ENCODE assay signal across 8 cellular contexts in genomic region chr20:38805958-38806854, GRCh38. TPM values are rescaled to one million over a fixed set of nuclear protein-coding genes. Genes with fewer than 3 reads are reported as not detected.
A peak's percentile ranks its signal among the peaks of the same experiment; 100 is the strongest.
DNase-seq lines count a peak whose midpoint lies in the region; ATAC-seq, FAIRE-seq and TF ChIP-seq lines count a peak whose summit lies in the region.

No MANE protein-coding gene starts in this region.

- TF ChIP-seq EP300 in A549 (IDR thresholded peaks at IDR 0.05), result no peak
- TF ChIP-seq EP300 in suprapubic skin (IDR thresholded peaks at IDR 0.05), result no peak

- TF ChIP-seq CTCF in A549 (IDR thresholded peaks at IDR 0.05) (peak; percentile 14; the same call in 1 of the 3 replicates), suprapubic skin (IDR thresholded peaks at IDR 0.05) (no peak)

- H3K27me3 ChIP-seq in suprapubic skin, result peaks cover 57% of the 10 kb centered on the region

- H3K27me3 Mint-ChIP-seq in activated CD4-positive, alpha-beta T cell treated with anti-CD3 and anti-CD28 coated beads, Interleukin-2, amount 10 ng/mL, durations not matched to agents 24 days and 14 days, result no peaks in the 10 kb centered on the region
- no peaks in the 10 kb centered on the region for H3K27me3 Mint-ChIP-seq in naive B cell

- H3K27ac Mint-ChIP-seq in activated CD4-positive, alpha-beta T cell treated with anti-CD3 and anti-CD28 coated beads, Interleukin-2, amount 10 ng/mL, durations not matched to agents 24 days and 14 days, result peak overlapping the region; percentile 96
- peak overlapping the region; percentile 93 to 99 (median 98) for H3K27ac Mint-ChIP-seq in naive B cell

- H3K4me3 ChIP-seq in A549, result peak overlapping the region; percentile 61
- H3K4me3 ChIP-seq in suprapubic skin, result peak overlapping the region; percentile 51

- no peaks in the 10 kb centered on the region for H3K36me3 ChIP-seq in suprapubic skin

- peaks cover 40% of the 10 kb centered on the region for H3K36me3 Mint-ChIP-seq in activated CD4-positive, alpha-beta T cell treated with anti-CD3 and anti-CD28 coated beads, Interleukin-2, amount 10 ng/mL, durations not matched to agents 24 days and 14 days (ENCODE audit: low read depth)
- peaks cover 0 to 7% of the 10 kb centered on the region in 2 donors for H3K36me3 Mint-ChIP-seq in naive B cell

- H3K9me3 ChIP-seq in A549 (no peaks in the 10 kb centered on the region), suprapubic skin (no peaks in the 10 kb centered on the region)

- DNase-seq in A549 (ENCODE audit: low read depth in 1 of 2, low spot score in 1 of 2), result no peak
- peak; percentile 83 for DNase-seq in activated CD4-positive, alpha-beta T cell treated with anti-CD3 and anti-CD28 coated beads, Interleukin-2, amount 10 ng/mL, durations not matched to agents 24 days and 14 days
- DNase-seq in effector CD8-positive, alpha-beta T cell (lab: John Stamatoyannopoulos, UW), result peak; percentile 27
- peak; percentile 70 for DNase-seq in naive B cell
- DNase-seq in suprapubic skin (ENCODE audit: low spot score in 2 of 2), result no peak
- no peak for DNase-seq in DMS153 treated with DMSO at 0.1 percent for 48 hours (lab: John Stamatoyannopoulos, UW; ENCODE audit: unreplicated experiment)

- intact Hi-C loops in activated CD4-positive, alpha-beta T cell treated with anti-CD3 and anti-CD28 coated beads, Interleukin-2, amount 10 ng/mL, durations not matched to agents 24 days and 14 days (cut with micrococcal nuclease), result loop anchor here (1.0 to 2.0 kb wide), 7 partner anchors 17 to 156 kb away; partner anchors contain the start of genes ACTR5 and DHX35

- peak overlapping the region; percentile 98 for H3K4me2 ChIP-seq in A549

- H3K4me3 Mint-ChIP-seq in activated CD4-positive, alpha-beta T cell treated with anti-CD3 and anti-CD28 coated beads, Interleukin-2, amount 10 ng/mL, durations not matched to agents 24 days and 14 days, result peak overlapping the region; percentile 92
- H3K4me3 Mint-ChIP-seq in naive B cell, result peak overlapping the region; percentile 74 to 95 (median 93)

- POLR2A ChIA-PET in A549 (lab: Yijun Ruan, JAX), result no interaction called here

- CTCF ChIA-PET in A549 (lab: Yijun Ruan, JAX), result interaction anchor here (0.6 to 2.7 kb wide), 11 partner anchors 15 to 235 kb away, joined by 3 to 17 read pairs (median 3); no protein-coding TSS in a partner anchor

- no peak for FAIRE-seq in A549 (lab: Jason Lieb, UNC)

- H3K4me1 Mint-ChIP-seq in activated CD4-positive, alpha-beta T cell treated with anti-CD3 and anti-CD28 coated beads, Interleukin-2, amount 10 ng/mL, durations not matched to agents 24 days and 14 days, result peaks cover 54% of the 10 kb centered on the region
- H3K4me1 Mint-ChIP-seq in naive B cell, result peaks cover 46 to 62% (median 61%) of the 10 kb centered on the region in 3 donors

- TF ChIP-seq RAD21 in A549 (conservative IDR thresholded peaks at IDR 0.05 in 1 of 2, IDR thresholded peaks at IDR 0.05 in 1 of 2), result no peak

- H3K27ac ChIP-seq in A549 (peak overlapping the region; percentile 49 to 70; a peak in 5 of 6 replicates), suprapubic skin (peak overlapping the region; percentile 47)

- H3K4me1 ChIP-seq in A549 (no peaks in the 10 kb centered on the region), suprapubic skin (peaks cover 18% of the 10 kb centered on the region)

- 21% methylated on average over 37 of the region's 81 CpGs for WGBS in A549 (ENCODE audit: missing lambda C conversion rate)
- 0% methylated on average over 15 of the region's 81 CpGs for WGBS in suprapubic skin

- ATAC-seq in A549 (peak; percentile 45 to 78; a peak in 5 of 6 replicates), HG02642 (IDR thresholded peaks at IDR 0.05; ENCODE audit: poor library complexity, unreplicated experiment) (peak; percentile 27), naive B cell (ENCODE audit: low read depth in 2 of 2) (peak; percentile 28 to 35), HG03108 (IDR thresholded peaks at IDR 0.05; ENCODE audit: unreplicated experiment) (no peak)

- H3K9me3 Mint-ChIP-seq in activated CD4-positive, alpha-beta T cell treated with anti-CD3 and anti-CD28 coated beads, Interleukin-2, amount 10 ng/mL, durations not matched to agents 24 days and 14 days, result no peaks in the 10 kb centered on the region
- H3K9me3 Mint-ChIP-seq in naive B cell, result no peaks in the 10 kb centered on the region

- TF ChIP-seq POLR2A in A549 (IDR thresholded peaks at IDR 0.05; ENCODE audit: low read length) (no peak), suprapubic skin (IDR thresholded peaks at IDR 0.05) (no peak)

TF ChIP-seq in A549, 52 proteins besides CTCF, POLR2A, EP300 and RAD21:
- no peak for TF ChIP-seq E2F6 (IDR thresholded peaks at IDR 0.05; ENCODE audit: borderline replicate concordance, low read depth)
- no peak for TF ChIP-seq RNF2 (IDR thresholded peaks at IDR 0.05; ENCODE audit: borderline replicate concordance, low read depth)
- TF ChIP-seq SREBF2 (IDR thresholded peaks at IDR 0.05), result no peak
- TF ChIP-seq RFX5 (IDR thresholded peaks at IDR 0.05), result no peak
- no peak for TF ChIP-seq HOXB13 (CRISPR knock-in tag; IDR thresholded peaks at IDR 0.05; ENCODE audit: low read depth)
- TF ChIP-seq MAX (IDR thresholded peaks at IDR 0.05), result no peak
- TF ChIP-seq BHLHE40 (IDR thresholded peaks at IDR 0.05; ENCODE audit: low read depth, low read length), result no peak
- no peak for TF ChIP-seq HMGXB4 (CRISPR knock-in tag; IDR thresholded peaks at IDR 0.05; ENCODE audit: borderline replicate concordance)
- TF ChIP-seq POLR2AphosphoS2 (conservative IDR thresholded peaks at IDR 0.05; ENCODE audit: low read length), result no peak
TF ChIP-seq in A549: peak in this region for 0.

RNA-seq across cellular contexts. Expression of gene PPP1R16B, which starts 0.7 kb away (rescaled TPM):
- 0.17 and 0.28 TPM in 2 replicates for polyA plus RNA-seq in A549 (2011; rRNA removed)
- polyA plus RNA-seq in A549 (2012; cell fraction: cytosol; rRNA removed), result 0.06 and 0.07 TPM in 2 replicates
- 0.09 and 0.11 TPM in 2 replicates for polyA plus RNA-seq in A549 (2012; cell fraction: nucleus; rRNA removed)
- 0.14 to 0.31 TPM (median 0.29 TPM) in 3 replicates for polyA plus RNA-seq in A549 (2017; fragmentation: RNase III; extraction: RNeasy Plus Mini Kit Qiagen cat#74134 plus additional on column Dnase treatment)
- 0.39 and 0.62 TPM in 2 replicates for polyA minus RNA-seq in A549 (2011; rRNA and poly(A)+ RNA removed)
- 133 TPM in 2 replicates for total RNA-seq in activated CD4-positive, alpha-beta T cell treated with anti-CD3 and anti-CD28 coated beads, Interleukin-2, amount 10 ng/mL, durations not matched to agents 24 days and 14 days
- 10 to 100 TPM; 22.1 to 54.6 (median 38.4) TPM for polyA plus RNA-seq in naive B cell (ENCODE audit: low read depth in 6 of 6)
- 1 to 10 TPM in 3 of 4 donors, under 1 TPM in 1; 0.87 to 5.6 (median 3.6) TPM for total RNA-seq in suprapubic skin

RNA-seq across cellular contexts. Expression of gene ACTR5, which starts 57.9 kb away (rescaled TPM):
- 11.9 and 13.4 TPM in 2 replicates for polyA plus RNA-seq in A549 (2011; rRNA removed)
- 10.2 and 11.2 TPM in 2 replicates for polyA plus RNA-seq in A549 (2012; cell fraction: cytosol; rRNA removed)
- polyA plus RNA-seq in A549 (2012; cell fraction: nucleus; rRNA removed), result 19.4 and 21.0 TPM in 2 replicates
- polyA plus RNA-seq in A549 (2017; fragmentation: RNase III; extraction: RNeasy Plus Mini Kit Qiagen cat#74134 plus additional on column Dnase treatment), result 7.7 to 9.3 TPM (median 8.8 TPM) in 3 replicates
- 9.3 and 11.0 TPM in 2 replicates for polyA minus RNA-seq in A549 (2011; rRNA and poly(A)+ RNA removed)
- 15.2 and 15.8 TPM in 2 replicates for total RNA-seq in activated CD4-positive, alpha-beta T cell treated with anti-CD3 and anti-CD28 coated beads, Interleukin-2, amount 10 ng/mL, durations not matched to agents 24 days and 14 days
- 1 to 10 TPM; 3.5 to 9.6 (median 7.7) TPM for polyA plus RNA-seq in naive B cell (ENCODE audit: low read depth in 6 of 6)
- 10 to 100 TPM in 3 of 4 donors, 1 to 10 TPM in 1; 8.9 to 15.0 (median 12.2) TPM for total RNA-seq in suprapubic skin

Comparison
In these comparisons a context has a peak if more than half of its experiments do, and no peak if none do; other contexts are left out.
1. DNase-seq: peak in activated CD4-positive, alpha-beta T cell treated with anti-CD3 and anti-CD28 coated beads, Interleukin-2, amount 10 ng/mL, durations not matched to agents 24 days and 14 days (single experiment), effector CD8-positive, alpha-beta T cell (single experiment) and naive B cell (single experiment); none in A549 (0 of 2), suprapubic skin (0 of 2) and DMS153 treated with DMSO at 0.1 percent for 48 hours (single experiment).
2. RNA of gene PPP1R16B, which starts 0.7 kb away (total RNA-seq): 133 TPM in activated CD4-positive, alpha-beta T cell treated with anti-CD3 and anti-CD28 coated beads, Interleukin-2, amount 10 ng/mL, durations not matched to agents 24 days and 14 days; 0.87 to 5.6 TPM in suprapubic skin; every median in the first group is over 10 times any median in the second.